23 cellular contexts compared by ENCODE assay signal in genomic region chr20:36362261-36362660, GRCh38.
"Had no signal": no experiment of that assay in that cellular context is flagged by ENCODE, and none has a peak within 500 bp of the region (broad histone marks: within the 10 kb centered on the region; RNA-seq: fewer than 3 reads in every experiment).

No MANE protein-coding gene starts in this region.

- H3K36me3 Mint-ChIP-seq: mesothelial cell of epicardium, naive B cell had no signal

- H3K9me3 ChIP-seq: esophagus muscularis mucosa, gastroesophageal sphincter, heart right ventricle, left lung, lower lobe of right lung, mucosa of descending colon had no signal

- H3K27ac ChIP-seq: coronary artery, esophagus muscularis mucosa, foreskin keratinocyte, gastroesophageal sphincter, heart right ventricle, left lung, lower lobe of right lung had no signal

- H3K4me1 ChIP-seq: esophagus muscularis mucosa, foreskin keratinocyte, gastroesophageal sphincter, heart right ventricle, left lung, lower lobe of right lung had no signal

- H3K4me3 Mint-ChIP-seq: mesothelial cell of epicardium, naive B cell had no signal

- H3K27ac Mint-ChIP-seq: mesothelial cell of epicardium had no signal

- H3K9me3 Mint-ChIP-seq: mesothelial cell of epicardium, naive B cell had no signal

- H3K36me3 ChIP-seq: esophagus muscularis mucosa, gastroesophageal sphincter, heart right ventricle, left lung, lower lobe of right lung had no signal

- DNase-seq: dermis blood vessel endothelial cell; dorsolateral prefrontal cortex; effector CD4-positive, alpha-beta T cell; effector memory CD4-positive, alpha-beta T cell; heart right ventricle; hippocampal formation; left cardiac atrium; left lung; left ventricle myocardium superior; lower lobe of right lung; mesenchymal stem cell; mucosa of descending colon; naive B cell had no signal

- H3K4me1 Mint-ChIP-seq: mesothelial cell of epicardium had no signal

- H3K4me3 ChIP-seq: coronary artery, dorsolateral prefrontal cortex, esophagus muscularis mucosa, gastroesophageal sphincter, heart right ventricle, left lung, lower lobe of right lung, mucosa of descending colon had no signal

- ATAC-seq: foreskin keratinocyte, gastroesophageal sphincter, heart right ventricle, left cardiac atrium, left lung, left ventricle myocardium superior, lower lobe of right lung, mucosa of descending colon had no signal

- FAIRE-seq: colon, endothelial cell of umbilical vein, frontal cortex, islet of Langerhans, keratinocyte had no signal
